ENCODE assay signal across 1 cellular context in genomic region chr2:163247151-163247872, GRCh38.
A peak's percentile ranks its signal among the peaks of the same experiment; 100 is the strongest.
TF ChIP-seq lines count a peak whose summit lies in the region.

No MANE protein-coding gene starts in this region.

TF ChIP-seq in H1, 55 proteins besides CTCF, POLR2A, EP300 and RAD21:
- TF ChIP-seq TEAD4 (IDR thresholded peaks at IDR 0.05; ENCODE audit: low read depth, low read length) (0 out of 2 replicates have a peak, but pooled peaks have one; percentile 47), CHD7 (IDR thresholded peaks at IDR 0.05; ENCODE audit: insufficient replicate concordance, low read length) (no peak)
